1 cellular context compared by ENCODE assay signal in genomic region chr11:119381186-119381988, GRCh38.
TF ChIP-seq lines count a peak whose summit lies in the region.

Gene USP2, minus strand, starts transcription at chr11:119381690. Its CDS starts 8,210 bp downstream, at chr11:119373480.

TF ChIP-seq in HepG2, 621 proteins besides CTCF, POLR2A, EP300 and RAD21 (continued from another document and continues in another):
- TF ChIP-seq ZNF574 (CRISPR knock-in tag; IDR thresholded peaks at IDR 0.05) (peak; percentile 67), BCLAF1 (IDR thresholded peaks at IDR 0.05) (no peak), MTA1 (CRISPR knock-in tag; IDR thresholded peaks at IDR 0.05; ENCODE audit: borderline replicate concordance) (no peak; the same call in 1 of the 2 replicates), ZNF703 (CRISPR knock-in tag; IDR thresholded peaks at IDR 0.05; ENCODE audit: borderline replicate concordance) (0 out of 2 replicates have a peak, but pooled peaks have one; percentile 48), ZNF510 (CRISPR knock-in tag; IDR thresholded peaks at IDR 0.05; ENCODE audit: low read depth) (no peak), ZNF484 (CRISPR knock-in tag; IDR thresholded peaks at IDR 0.05; ENCODE audit: borderline replicate concordance, low read depth) (no peak), BATF2 (CRISPR knock-in tag; IDR thresholded peaks at IDR 0.05) (0 out of 2 replicates have a peak, but pooled peaks have one; percentile 40), ZNF678 (CRISPR knock-in tag; IDR thresholded peaks at IDR 0.05) (no peak), KDM6A (CRISPR knock-in tag; IDR thresholded peaks at IDR 0.05; ENCODE audit: low read depth) (no peak), THAP7 (CRISPR knock-in tag; IDR thresholded peaks at IDR 0.05) (peak; percentile 79; the same call in 1 of the 2 replicates), ATF4 (CRISPR knock-in tag; IDR thresholded peaks at IDR 0.05) (peak in 1 of 2 experiments; percentile 75; a peak in 1 of 4 replicates), ZNF160 (CRISPR knock-in tag; IDR thresholded peaks at IDR 0.05) (no peak; the same call in 1 of the 2 replicates), AHR (CRISPR knock-in tag; IDR thresholded peaks at IDR 0.05) (0 out of 2 replicates have a peak, but pooled peaks have one; percentile 47), ZNF891 (CRISPR knock-in tag; IDR thresholded peaks at IDR 0.05) (no peak), CREB3 (CRISPR knock-in tag; IDR thresholded peaks at IDR 0.05) (no peak), PLSCR1 (CRISPR knock-in tag; IDR thresholded peaks at IDR 0.05; ENCODE audit: borderline replicate concordance) (no peak), TRAFD1 (CRISPR knock-in tag; IDR thresholded peaks at IDR 0.05; ENCODE audit: borderline replicate concordance) (no peak), ZFAT (CRISPR knock-in tag; conservative IDR thresholded peaks at IDR 0.05) (no peak), POGK (CRISPR knock-in tag; conservative IDR thresholded peaks at IDR 0.05) (peak; percentile 71; the same call in 1 of the 2 replicates), ZNF33B (CRISPR knock-in tag; IDR thresholded peaks at IDR 0.05) (no peak), PRPF4 (IDR thresholded peaks at IDR 0.05; ENCODE audit: low read depth, low read length, poor library complexity, severe bottlenecking) (no peak), GMEB2 (CRISPR knock-in tag; IDR thresholded peaks at IDR 0.05; ENCODE audit: low read depth) (no peak), ZFP62 (CRISPR knock-in tag; IDR thresholded peaks at IDR 0.05) (no peak), CEBPZ (IDR thresholded peaks at IDR 0.05; ENCODE audit: low read length) (no peak), SOX6 (IDR thresholded peaks at IDR 0.05) (no peak), SOX6 (CRISPR knock-in tag; IDR thresholded peaks at IDR 0.05) (peak; percentile 36; the same call in 1 of the 2 replicates), FOXP4 (CRISPR knock-in tag; IDR thresholded peaks at IDR 0.05) (peak; percentile 3; the same call in 1 of the 2 replicates), ZNF563 (CRISPR knock-in tag; IDR thresholded peaks at IDR 0.05) (peak; percentile 74; the same call in 1 of the 2 replicates), HOXA7 (CRISPR knock-in tag; IDR thresholded peaks at IDR 0.05) (no peak), ZBTB44 (CRISPR knock-in tag; IDR thresholded peaks at IDR 0.05) (no peak), SPEN (CRISPR knock-in tag; IDR thresholded peaks at IDR 0.05; ENCODE audit: low read depth) (0 out of 2 replicates have a peak, but pooled peaks have one; percentile 34)
